16 cellular contexts compared by ENCODE assay signal in the genomic region with DNA sequence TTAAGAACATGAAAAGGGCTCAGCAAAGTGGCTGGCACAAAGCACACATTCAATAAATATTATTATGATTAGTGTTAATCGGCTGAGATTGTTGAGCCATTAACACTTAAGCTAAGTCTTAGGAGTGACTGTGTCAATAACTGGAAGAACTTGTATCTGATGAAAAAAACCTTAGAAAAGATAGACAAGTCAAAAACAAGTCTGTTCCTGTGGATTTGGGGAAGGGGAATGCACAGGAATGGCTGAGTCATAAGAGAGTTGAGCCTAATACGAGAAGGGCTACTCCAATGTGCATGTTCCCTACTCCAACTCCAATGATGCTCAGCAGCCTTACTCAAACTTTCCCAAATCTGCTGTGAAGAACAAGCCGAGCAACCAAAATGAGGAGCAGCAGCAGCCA. TPM values are rescaled to one million over a fixed set of nuclear protein-coding genes. Genes with fewer than 3 reads are reported as not detected.
DNase-seq lines count a peak whose midpoint lies in the region; ATAC-seq, FAIRE-seq and TF ChIP-seq lines count a peak whose summit lies in the region.
"Had no signal": no experiment of that assay in that cellular context is flagged by ENCODE, and none has a peak within 500 bp of the region (broad histone marks: within the 10 kb centered on the region; RNA-seq: fewer than 3 reads in every experiment).

No MANE protein-coding gene starts in this region.

- CTCF ChIA-PET in RWPE1 (lab: Yijun Ruan, JAX) = no interaction called here

- peaks cover 15% of the 10 kb centered on the region for H3K4me1 ChIP-seq in mesenchymal stem cell (ENCODE audit: control insufficient read depth, insufficient read depth, low read depth, low read length)
- H3K4me1 ChIP-seq in heart right ventricle = peaks cover 0 to 24% (median 11%) of the 10 kb centered on the region in 9 donors

- H3K27ac ChIP-seq in RWPE1 (no peak overlapping the region), mesenchymal stem cell (ENCODE audit: low read length, poor library complexity, severe bottlenecking) (no peak overlapping the region), heart right ventricle (no peak overlapping the region)

- H2BK12ac ChIP-seq in mesenchymal stem cell (ENCODE audit: low read length in 2 of 2) = no peak overlapping the region

- H3K4ac ChIP-seq in mesenchymal stem cell (ENCODE audit: low read depth in 1 of 2, low read length in 2 of 2) = no peak overlapping the region

- H3K14ac ChIP-seq in mesenchymal stem cell (ENCODE audit: low read length in 2 of 2) = no peak overlapping the region

- intact Hi-C loops in heart right ventricle (cut with DNase I) = no loop called here

- H3K18ac ChIP-seq in mesenchymal stem cell (ENCODE audit: low read depth in 1 of 2, low read length in 2 of 2) = peak overlapping the region in 1 of 2 experiments; percentile 42

- H3K79me1 ChIP-seq in mesenchymal stem cell (replicated peaks; ENCODE audit: low read length, poor library complexity, severe bottlenecking) = peaks cover 45% of the 10 kb centered on the region

- DNase-seq in RWPE1 (ENCODE audit: low spot score) (peak; percentile 54), bronchial epithelial cell (ENCODE audit: low read depth) (peak; percentile 84), mesenchymal stem cell (no peak), NCI-H146 (lab: John Stamatoyannopoulos, UW) (no peak), heart right ventricle (no peak)
- no peak for DNase-seq in stimulated activated CD4-positive, alpha-beta T cell treated with anti-CD3 and anti-CD28 coated beads, Interleukin-15, amount 100 ng/mL, for 24 hours
- DNase-seq: CD8-positive, alpha-beta T cell; COR-L47; DMS153; DMS79 treated with DMSO at 0.1 percent for 48 hours; EL; H7 had no signal

- H3K4me3 ChIP-seq in bronchial epithelial cell (ENCODE audit: low read depth, low read length) (no peak overlapping the region), mesenchymal stem cell (ENCODE audit: insufficient read depth in 1 of 2, low read depth in 1 of 2, low read length in 2 of 2) (no peak overlapping the region), heart right ventricle (no peak overlapping the region)
- H3K4me3 ChIP-seq: GM23338 had no signal

- H3K9ac ChIP-seq in mesenchymal stem cell (ENCODE audit: low read length) = no peak overlapping the region

- ATAC-seq in heart right ventricle = no peak
- ATAC-seq: CD8-positive, alpha-beta T cell; GM23338 had no signal

- H3K4me2 ChIP-seq in mesenchymal stem cell (ENCODE audit: low read length, poor library complexity, severe bottlenecking) = no peak overlapping the region
- H3K4me2 ChIP-seq: GM23338 had no signal

- no peak overlapping the region for H2BK120ac ChIP-seq in mesenchymal stem cell (ENCODE audit: low read depth, low read length)

- no peak overlapping the region for H2AFZ ChIP-seq in mesenchymal stem cell (ENCODE audit: low read depth, low read length)
- H2AFZ ChIP-seq: GM23338 had no signal

- H2AK5ac ChIP-seq in mesenchymal stem cell (ENCODE audit: low read length, severe bottlenecking) = peak overlapping the region; percentile 89

- H2BK5ac ChIP-seq in mesenchymal stem cell (ENCODE audit: low read depth, low read length, poor library complexity, severe bottlenecking) = no peak overlapping the region

- no peak overlapping the region for H2BK15ac ChIP-seq in mesenchymal stem cell (ENCODE audit: low read depth, poor library complexity, severe bottlenecking)

- WGBS in mesenchymal stem cell = 94% methylated on average over 3 of the region's 3 CpGs
- 98 to 100% methylated on average over 3 of the region's 3 CpGs for WGBS in heart right ventricle, 2 donors

- H3K36me3 ChIP-seq in bronchial epithelial cell (ENCODE audit: control insufficient read depth, insufficient read depth, low read length) (no peaks in the 10 kb centered on the region), mesenchymal stem cell (ENCODE audit: control insufficient read depth in 1 of 2, insufficient read depth in 2 of 2, low read depth in 1 of 2, low read length in 2 of 2) (no peaks in the 10 kb centered on the region), heart right ventricle (no peaks in the 10 kb centered on the region)

- POLR2A ChIA-PET in RWPE1 (lab: Yijun Ruan, JAX; ENCODE audit: low non-redundant PET) = interaction anchor here (0.5 kb wide), 1 partner anchor 321 kb away, joined by 4 read pairs; no protein-coding TSS in a partner anchor

- no peak overlapping the region for H3K23ac ChIP-seq in mesenchymal stem cell (ENCODE audit: low read length in 2 of 2)

- no peak for FAIRE-seq in bronchial epithelial cell (lab: Jason Lieb, UNC)
- FAIRE-seq: D721Med, G401.6, GM12891 had no signal

- H4K8ac ChIP-seq in mesenchymal stem cell (ENCODE audit: low read length) = no peak overlapping the region

- H4K91ac ChIP-seq in mesenchymal stem cell (ENCODE audit: low read length) = no peak overlapping the region

- TF ChIP-seq CTCF in RWPE1 (conservative IDR thresholded peaks at IDR 0.05; ENCODE audit: low read depth) (no peak), bronchial epithelial cell (IDR thresholded peaks at IDR 0.05; ENCODE audit: insufficient read depth, low read length, severe bottlenecking) (no peak), heart right ventricle (IDR thresholded peaks at IDR 0.05) (no peak)

- H3K27me3 ChIP-seq in bronchial epithelial cell (ENCODE audit: control insufficient read depth, insufficient read depth, low read length) (no peaks in the 10 kb centered on the region), mesenchymal stem cell (ENCODE audit: control insufficient read depth in 1 of 2, insufficient read depth in 1 of 2, low read length in 2 of 2) (no peaks in the 10 kb centered on the region), heart right ventricle (no peaks in the 10 kb centered on the region)

- H3K9me3 ChIP-seq in mesenchymal stem cell (ENCODE audit: control insufficient read depth, low read length) = no peaks in the 10 kb centered on the region
- no peaks in the 10 kb centered on the region for H3K9me3 ChIP-seq in heart right ventricle

RNA-seq across cellular contexts. Expression of gene MED27, which starts 53.9 kb away (rescaled TPM):
- 10.5 and 19.3 TPM in 2 replicates for total RNA-seq in bronchial epithelial cell
- polyA plus RNA-seq in mesenchymal stem cell (2013, experiment 1 of 2) = 22.9 TPM
- polyA plus RNA-seq in mesenchymal stem cell (2013, experiment 2 of 2) = 23.3 TPM
- total RNA-seq in heart right ventricle = 10 to 100 TPM; 13.9 to 20.4 (median 17.1) TPM
- polyA plus RNA-seq in heart right ventricle = 10 to 100 TPM in 1 of 2 donors, 1 to 10 TPM in 1; 8.0 to 20.7 TPM

Comparison
In these comparisons a context has a peak if more than half of its experiments do, and no peak if none do; other contexts are left out.
1. DNase-seq: peak in RWPE1 (single experiment) and bronchial epithelial cell (single experiment); none in mesenchymal stem cell (single experiment), NCI-H146 (single experiment), stimulated activated CD4-positive, alpha-beta T cell treated with anti-CD3 and anti-CD28 coated beads, Interleukin-15, amount 100 ng/mL, for 24 hours (single experiment) and heart right ventricle (0 of 2).